Comparison of ENCODE assay signal across 32 cellular contexts in the genomic region with DNA sequence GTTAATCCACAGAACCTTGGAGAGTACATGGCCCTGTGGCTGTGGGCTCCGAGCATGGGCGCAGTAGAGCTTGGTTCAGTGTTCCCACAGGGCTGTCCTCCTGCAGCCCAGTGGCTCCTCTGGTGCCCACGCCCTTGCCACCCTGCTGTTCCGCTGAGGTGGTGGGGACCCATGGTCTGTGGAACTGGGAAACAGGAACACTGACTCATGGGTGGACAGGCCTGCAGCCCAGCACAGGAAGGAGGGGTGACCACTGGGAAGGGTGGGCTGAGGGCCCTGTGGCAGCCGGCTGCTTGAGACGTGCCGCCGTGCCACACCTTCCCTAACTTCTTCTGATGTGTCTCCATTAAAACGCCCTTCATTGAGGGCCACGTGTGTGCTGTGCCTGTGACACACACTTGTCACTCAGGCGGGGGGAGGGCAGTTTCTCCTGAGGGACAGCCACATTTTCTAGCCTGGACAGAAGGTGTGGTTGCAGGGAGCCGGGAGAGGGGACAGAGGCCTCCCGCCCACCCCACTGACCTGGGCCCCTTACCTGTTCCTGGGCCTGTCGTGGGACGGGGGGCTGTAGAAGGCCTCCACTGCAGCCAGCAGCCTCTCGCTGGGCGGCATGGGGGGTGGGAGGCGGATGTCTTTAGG. TPM values are rescaled to one million over a fixed set of nuclear protein-coding genes. Genes with fewer than 3 reads are reported as not detected.
"Had no signal": no experiment of that assay in that cellular context is flagged by ENCODE, and none has a peak within 500 bp of the region (broad histone marks: within the 10 kb centered on the region; RNA-seq: fewer than 3 reads in every experiment).

No MANE protein-coding gene starts in this region.

- DNase-seq: activated CD4-positive, alpha-beta T cell treated with anti-CD3 and anti-CD28 coated beads, Interleukin-2, amount 10 ng/mL, durations not matched to agents 7 days and 5 days; activated CD4-positive, CD25-positive, alpha-beta regulatory T cell treated with anti-CD3 and anti-CD28 coated beads, Interleukin-2, amount 50 U/mL, for 72 hours; activated CD8-positive, alpha-beta T cell treated with anti-CD3 and anti-CD28 coated beads, Interleukin-2, amount 10 ng/mL, durations not matched to agents 7 days and 5 days; aorta; effector CD8-positive, alpha-beta T cell; glutamatergic neuron; immature natural killer cell; naive thymus-derived CD4-positive, alpha-beta T cell; psoas muscle; stimulated activated CD4-positive, alpha-beta T cell treated with anti-CD3 and anti-CD28 coated beads, Interleukin-12 subunit alpha, Interleukin-12 subunit beta, amount 100 ng/mL, for 4 hours; stimulated activated CD4-positive, alpha-beta T cell treated with anti-CD3 and anti-CD28 coated beads, Interleukin-4, amount 100 ng/mL, for 4 hours; stimulated activated naive CD8-positive, alpha-beta T cell treated with anti-CD3 and anti-CD28 coated beads, Interleukin-15, amount 100 ng/mL, for 72 hours; tibial artery; WERI-Rb-1 had no signal

- H3K4me1 Mint-ChIP-seq: activated T-helper 17 cell treated with anti-CD3 and anti-CD28 coated beads, Interleukin-2, amount 50 U/mL, for 72 hours; brain had no signal

- H3K9me3 Mint-ChIP-seq: activated CD4-positive, alpha-beta T cell treated with anti-CD3 and anti-CD28 coated beads, Interleukin-2, amount 10 ng/mL, durations not matched to agents 7 days and 5 days; activated naive CD4-positive, alpha-beta T cell treated with anti-CD3 and anti-CD28 coated beads, Interleukin-2, amount 50 U/mL, for 72 hours; activated T-helper 17 cell treated with anti-CD3 and anti-CD28 coated beads, Interleukin-2, amount 50 U/mL, for 72 hours; brain; dendritic cell treated with granulocyte-macrophage colony-stimulating factor and Interleukin-4, amounts not matched to agents 40 ng/mL and 50 ng/mL, for 4 days; immature natural killer cell; naive thymus-derived CD4-positive, alpha-beta T cell; stimulated activated naive CD8-positive, alpha-beta T cell treated with anti-CD3 and anti-CD28 coated beads, Interleukin-15, amount 100 ng/mL, for 72 hours; T-helper 2 cell treated with Interferon-gamma antibody and Interleukin-4, amounts not matched to agents 5 μg/mL and 100 μg/mL, for 36 hours had no signal

- H3K27me3 ChIP-seq: esophagus muscularis mucosa, hepatocyte, neutrophil, pancreas, right atrium auricular region, tibial artery had no signal

- H3K9me3 ChIP-seq: esophagus muscularis mucosa, neutrophil, pancreas, psoas muscle, right atrium auricular region, tibial artery had no signal

- H3K27ac Mint-ChIP-seq: activated CD8-positive, alpha-beta T cell treated with anti-CD3 and anti-CD28 coated beads, Interleukin-2, amount 10 ng/mL, durations not matched to agents 7 days and 5 days; activated T-helper 17 cell treated with anti-CD3 and anti-CD28 coated beads, Interleukin-2, amount 50 U/mL, for 72 hours; brain; dendritic cell treated with granulocyte-macrophage colony-stimulating factor and Interleukin-4, amounts not matched to agents 40 ng/mL and 50 ng/mL, for 4 days; T-helper 2 cell treated with Interferon-gamma antibody and Interleukin-4, amounts not matched to agents 5 μg/mL and 100 μg/mL, for 36 hours had no signal

- H3K4me3 ChIP-seq: esophagus muscularis mucosa, hepatocyte, lung, pancreas, psoas muscle, right atrium auricular region, tibial artery had no signal

- H3K27me3 Mint-ChIP-seq: activated CD4-positive, alpha-beta T cell treated with anti-CD3 and anti-CD28 coated beads, Interleukin-2, amount 10 ng/mL, durations not matched to agents 7 days and 5 days; activated T-helper 17 cell treated with anti-CD3 and anti-CD28 coated beads, Interleukin-2, amount 50 U/mL, for 72 hours; brain; dendritic cell treated with granulocyte-macrophage colony-stimulating factor and Interleukin-4, amounts not matched to agents 40 ng/mL and 50 ng/mL, for 4 days; naive thymus-derived CD4-positive, alpha-beta T cell; stimulated activated naive CD8-positive, alpha-beta T cell treated with anti-CD3 and anti-CD28 coated beads, Interleukin-15, amount 100 ng/mL, for 72 hours had no signal

- H3K4me3 Mint-ChIP-seq: activated CD4-positive, alpha-beta T cell treated with anti-CD3 and anti-CD28 coated beads, Interleukin-2, amount 10 ng/mL, durations not matched to agents 7 days and 5 days; activated CD8-positive, alpha-beta T cell treated with anti-CD3 and anti-CD28 coated beads, Interleukin-2, amount 10 ng/mL, durations not matched to agents 7 days and 5 days; activated T-helper 17 cell treated with anti-CD3 and anti-CD28 coated beads, Interleukin-2, amount 50 U/mL, for 72 hours; brain; dendritic cell treated with granulocyte-macrophage colony-stimulating factor and Interleukin-4, amounts not matched to agents 40 ng/mL and 50 ng/mL, for 4 days; immature natural killer cell; naive thymus-derived CD4-positive, alpha-beta T cell; stimulated activated naive CD8-positive, alpha-beta T cell treated with anti-CD3 and anti-CD28 coated beads, Interleukin-15, amount 100 ng/mL, for 72 hours; T-helper 2 cell treated with Interferon-gamma antibody and Interleukin-4, amounts not matched to agents 5 μg/mL and 100 μg/mL, for 36 hours had no signal

- H3K36me3 Mint-ChIP-seq: activated naive CD4-positive, alpha-beta T cell treated with anti-CD3 and anti-CD28 coated beads, Interleukin-2, amount 50 U/mL, for 72 hours had no signal

- H3K4me1 ChIP-seq: esophagus muscularis mucosa, pancreas, psoas muscle, right atrium auricular region, tibial artery had no signal

- H3K27ac ChIP-seq: esophagus muscularis mucosa, hepatocyte, neutrophil, pancreas, psoas muscle, right atrium auricular region, tibial artery, WERI-Rb-1 had no signal

- ATAC-seq: activated CD8-positive, alpha-beta T cell treated with anti-CD3 and anti-CD28 coated beads, Interleukin-2, amount 10 ng/mL, durations not matched to agents 7 days and 5 days; activated naive CD4-positive, alpha-beta T cell treated with anti-CD3 and anti-CD28 coated beads, Interleukin-2, amount 50 U/mL, for 72 hours; activated T-helper 17 cell treated with anti-CD3 and anti-CD28 coated beads, Interleukin-2, amount 50 U/mL, for 72 hours; left lobe of liver; naive thymus-derived CD4-positive, alpha-beta T cell; pancreas; psoas muscle; stimulated activated naive CD8-positive, alpha-beta T cell treated with anti-CD3 and anti-CD28 coated beads, Interleukin-15, amount 100 ng/mL, for 72 hours had no signal

RNA-seq across cellular contexts. Expression of gene CALR3, which starts 25.1 kb away (rescaled TPM):
- total RNA-seq: activated CD4-positive, alpha-beta T cell treated with anti-CD3 and anti-CD28 coated beads, Interleukin-2, amount 10 ng/mL, durations not matched to agents 7 days and 5 days; activated CD8-positive, alpha-beta T cell treated with anti-CD3 and anti-CD28 coated beads, Interleukin-2, amount 10 ng/mL, durations not matched to agents 7 days and 5 days; activated naive CD4-positive, alpha-beta T cell treated with anti-CD3 and anti-CD28 coated beads, Interleukin-2, amount 50 U/mL, for 72 hours; activated T-helper 17 cell treated with anti-CD3 and anti-CD28 coated beads, Interleukin-2, amount 50 U/mL, for 72 hours; aorta; endothelial cell of umbilical vein; esophagus muscularis mucosa; frontal cortex; hepatocyte; kidney epithelial cell; left lobe of liver; lung; mesenteric fat pad; naive thymus-derived CD4-positive, alpha-beta T cell; pancreas; right atrium auricular region; urinary bladder had no signal
- polyA plus RNA-seq: adipose tissue; aorta; endothelial cell of umbilical vein; hepatocyte; naive thymus-derived CD4-positive, alpha-beta T cell; urinary bladder had no signal
